ENCODE assay signal across 13 cellular contexts in the genomic region with DNA sequence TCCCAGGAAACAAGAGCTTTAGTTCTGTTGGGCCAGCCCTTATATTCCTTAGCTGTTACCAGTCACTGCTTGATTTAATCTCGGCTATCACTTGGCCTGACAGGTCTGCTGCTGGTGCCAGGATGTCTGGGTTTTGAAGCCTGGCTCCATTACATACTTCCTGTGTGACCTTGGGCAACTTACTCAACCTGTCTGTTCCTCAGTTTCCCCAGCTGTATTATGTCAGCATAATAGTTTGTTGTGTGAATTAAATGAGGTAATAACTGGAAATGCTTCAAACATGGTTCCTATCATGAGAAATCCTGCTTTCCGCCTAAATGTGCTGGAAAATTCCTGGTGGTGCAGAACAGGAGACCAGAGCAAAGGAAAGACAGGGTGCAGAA. TPM values are rescaled to one million over a fixed set of nuclear protein-coding genes. Genes with fewer than 3 reads are reported as not detected.
A peak's percentile ranks its signal among the peaks of the same experiment; 100 is the strongest.
DNase-seq lines count a peak whose midpoint lies in the region; ATAC-seq, FAIRE-seq and TF ChIP-seq lines count a peak whose summit lies in the region.
"Had no signal": no experiment of that assay in that cellular context is flagged by ENCODE, and none has a peak within 500 bp of the region (broad histone marks: within the 10 kb centered on the region; RNA-seq: fewer than 3 reads in every experiment).

No MANE protein-coding gene starts in this region.

- no peak for TF ChIP-seq POLR2A in HepG2 (IDR thresholded peaks at IDR 0.05; ENCODE audit: insufficient read depth in 1 of 2, low read depth in 2 of 2, low read length in 2 of 2)

- peaks cover 2 to 8% of the 10 kb centered on the region in 2 donors for H3K4me1 Mint-ChIP-seq in natural killer cell treated with Interleukin-12 subunit alpha and Interleukin-12 subunit beta and Interleukin-15 and Interleukin-18, amount 100 ng/mL, for 72 hours (ENCODE audit: low read depth in 2 of 2)
- H3K4me1 Mint-ChIP-seq in natural killer cell = peaks cover 7 to 12% of the 10 kb centered on the region in 2 donors

- H3K4me3 Mint-ChIP-seq in natural killer cell treated with Interleukin-12 subunit alpha and Interleukin-12 subunit beta and Interleukin-15 and Interleukin-18, amount 100 ng/mL, for 72 hours = no peak overlapping the region
- no peak overlapping the region for H3K4me3 Mint-ChIP-seq in natural killer cell

- H3K27ac ChIP-seq in HepG2 (ENCODE audit: extremely low read length, insufficient read depth, low read length) = peak overlapping the region; percentile 41
- H3K27ac ChIP-seq in upper lobe of right lung = no peak overlapping the region
- no peak overlapping the region for H3K27ac ChIP-seq in RWPE1

- CTCF ChIA-PET in HepG2 (lab: Yijun Ruan, JAX; ENCODE audit: low intra/inter-chr PET ratio, low total read pairs) = interaction anchor here (1.7 to 2.0 kb wide), 3 partner anchors 13 to 96 kb away, joined by 9 to 13 read pairs (median 9); a partner anchor contains a TSS
- CTCF ChIA-PET in RWPE1 (lab: Yijun Ruan, JAX) = interaction anchor here (0.6 to 1.4 kb wide), 6 partner anchors 8 to 211 kb away, joined by 3 to 7 read pairs (median 4); a partner anchor contains a TSS

- H3K9ac ChIP-seq in adipocyte (ENCODE audit: low read length) (peak overlapping the region; percentile 73), HepG2 (ENCODE audit: insufficient read depth, low read depth, low read length) (peak overlapping the region; percentile 23)

- H3K4me3 ChIP-seq in adipocyte (ENCODE audit: low read length) (peak overlapping the region; percentile 68), HepG2 (replicated peaks in 1 of 3; ENCODE audit: insufficient read depth in 1 of 3, low read depth in 2 of 3, low read length in 3 of 3) (0 out of 6 replicates have a peak overlapping the region, but pooled peaks of 1 of the 3 experiments have one; percentile 49), upper lobe of right lung (peak overlapping the region; percentile 31)
- H3K4me3 ChIP-seq: lung had no signal

- FAIRE-seq in HepG2 (lab: Jason Lieb, UNC) = peak; percentile 40

- H3K27me3 ChIP-seq in adipocyte (replicated peaks; ENCODE audit: control insufficient read depth, insufficient read depth, low read length) = peaks cover 38% of the 10 kb centered on the region
- peaks cover 4 to 12% of the 10 kb centered on the region in 2 experiments; a peak in 4 of 5 replicates for H3K27me3 ChIP-seq in HepG2 (ENCODE audit: control insufficient read depth in 1 of 2, insufficient read depth in 2 of 2, low read length in 2 of 2)
- H3K27me3 ChIP-seq in upper lobe of right lung = peaks cover 19% of the 10 kb centered on the region

- peaks cover 23 to 25% of the 10 kb centered on the region in 2 donors for H3K27me3 Mint-ChIP-seq in natural killer cell treated with Interleukin-12 subunit alpha and Interleukin-12 subunit beta and Interleukin-15 and Interleukin-18, amount 100 ng/mL, for 72 hours
- peaks cover 29 to 48% of the 10 kb centered on the region in 2 donors for H3K27me3 Mint-ChIP-seq in natural killer cell (ENCODE audit: low read depth in 2 of 2)

- no peak overlapping the region for H3K27ac Mint-ChIP-seq in natural killer cell treated with Interleukin-12 subunit alpha and Interleukin-12 subunit beta and Interleukin-15 and Interleukin-18, amount 100 ng/mL, for 72 hours
- no peak overlapping the region for H3K27ac Mint-ChIP-seq in natural killer cell
- H3K27ac Mint-ChIP-seq: T-helper 17 cell had no signal

- H3K4me1 ChIP-seq in adipocyte (ENCODE audit: control insufficient read depth, insufficient read depth, low read length) (peaks cover 14% of the 10 kb centered on the region), HepG2 (ENCODE audit: insufficient read depth, low read length) (peaks cover 15% of the 10 kb centered on the region), upper lobe of right lung (peaks cover 10% of the 10 kb centered on the region)

- no peaks in the 10 kb centered on the region for H3K36me3 ChIP-seq in adipocyte (ENCODE audit: control insufficient read depth, insufficient read depth, low read length, severe bottlenecking)
- H3K36me3 ChIP-seq in HepG2 (replicated peaks in 1 of 2; ENCODE audit: control insufficient read depth in 1 of 2, insufficient read depth in 2 of 2, low read length in 2 of 2) = no peaks in the 10 kb centered on the region
- H3K36me3 ChIP-seq in upper lobe of right lung = no peaks in the 10 kb centered on the region

- H3K36me3 Mint-ChIP-seq in natural killer cell treated with Interleukin-12 subunit alpha and Interleukin-12 subunit beta and Interleukin-15 and Interleukin-18, amount 100 ng/mL, for 72 hours = no peaks in the 10 kb centered on the region
- H3K36me3 Mint-ChIP-seq in natural killer cell = no peaks in the 10 kb centered on the region

- no peak for ATAC-seq in natural killer cell treated with Interleukin-12 subunit alpha and Interleukin-12 subunit beta and Interleukin-15 and Interleukin-18, amount 100 ng/mL, for 72 hours
- ATAC-seq in natural killer cell = no peak
- ATAC-seq in HepG2 = no peak
- ATAC-seq in upper lobe of right lung = no peak
- no peak for ATAC-seq in GM21529 (IDR thresholded peaks at IDR 0.05; ENCODE audit: unreplicated experiment)

- no peak for TF ChIP-seq RAD21 in HepG2 (CRISPR knock-in tag; IDR thresholded peaks at IDR 0.05)

- POLR2A ChIA-PET in HepG2 (lab: Yijun Ruan, JAX) (interaction anchor here (0.9 to 3.2 kb wide), 2 partner anchors 12 to 25 kb away, joined by 3 to 28 read pairs; no protein-coding TSS in a partner anchor), RWPE1 (lab: Yijun Ruan, JAX; ENCODE audit: low non-redundant PET) (no interaction called here)

- no peak for TF ChIP-seq CTCF in natural killer cell (IDR thresholded peaks at IDR 0.05)
- TF ChIP-seq CTCF in HepG2 (CRISPR knock-in tag; IDR thresholded peaks at IDR 0.05) = no peak
- TF ChIP-seq CTCF in upper lobe of right lung (IDR thresholded peaks at IDR 0.05) = no peak
- no peak for TF ChIP-seq CTCF in RWPE1 (conservative IDR thresholded peaks at IDR 0.05; ENCODE audit: low read depth)

- DNase-seq in natural killer cell treated with Interleukin-12 subunit alpha and Interleukin-12 subunit beta and Interleukin-15 and Interleukin-18, amount 100 ng/mL, for 72 hours (ENCODE audit: low spot score) = peak; percentile 5
- no peak for DNase-seq in natural killer cell
- DNase-seq in adipocyte (ENCODE audit: low read depth) = no peak
- no peak for DNase-seq in HepG2 (ENCODE audit: low spot score)
- DNase-seq in upper lobe of right lung = no peak
- no peak for DNase-seq in RWPE1 (ENCODE audit: low spot score)
- no peak for DNase-seq in GM19240 (ENCODE audit: insufficient read length, low spot score)

- H3K4me2 ChIP-seq in HepG2 (ENCODE audit: low read depth, low read length) = peak overlapping the region; percentile 77

- BruUV-seq in HepG2 (replicated peaks; lab: Mats Ljungman, UMichigan) = no TSS peak

- H4K20me1 ChIP-seq in HepG2 (ENCODE audit: insufficient read depth, low read length) = no peaks in the 10 kb centered on the region

- TF ChIP-seq EP300 in HepG2 (IDR thresholded peaks at IDR 0.05; ENCODE audit: low read depth in 2 of 2, low read length in 2 of 2) = no peak
- TF ChIP-seq EP300 in HepG2 (CRISPR knock-in tag; IDR thresholded peaks at IDR 0.05; ENCODE audit: borderline replicate concordance) = no peak

- 87% methylated on average over 2 of the region's 2 CpGs for WGBS in HepG2 (ENCODE audit: low lambda C conversion rate)

- no peaks in the 10 kb centered on the region for H3K79me2 ChIP-seq in HepG2 (ENCODE audit: insufficient read depth, low read length)

- H3K9me3 ChIP-seq in adipocyte (ENCODE audit: control insufficient read depth, low read length) (no peaks in the 10 kb centered on the region), HepG2 (ENCODE audit: low read length) (no peaks in the 10 kb centered on the region), upper lobe of right lung (no peaks in the 10 kb centered on the region)

- H3K9me3 Mint-ChIP-seq in natural killer cell treated with Interleukin-12 subunit alpha and Interleukin-12 subunit beta and Interleukin-15 and Interleukin-18, amount 100 ng/mL, for 72 hours = no peaks in the 10 kb centered on the region
- no peaks in the 10 kb centered on the region for H3K9me3 Mint-ChIP-seq in natural killer cell

- peak overlapping the region; percentile 29 for H2AFZ ChIP-seq in HepG2 (ENCODE audit: low read length)

- in situ Hi-C loops in HepG2 (cut with HindIII; ENCODE audit: extremely low pct_ligation_motif_present, low pct_unique_long_range_greater_than_20kb) = no loop called here

- intact Hi-C loops in natural killer cell (cut with micrococcal nuclease) (no loop called here), HepG2 (cut with micrococcal nuclease; ENCODE audit: unreplicated experiment) (loop anchor here (10.0 kb wide), 1 partner anchor 54 kb away; a partner anchor contains a TSS), upper lobe of right lung (cut with DNase I) (no loop called here)

RNA-seq across cellular contexts. Expression of a gene that starts 50.6 kb away (rescaled TPM):
- not detected for total RNA-seq in natural killer cell treated with Interleukin-12 subunit alpha and Interleukin-12 subunit beta and Interleukin-15 and Interleukin-18, amount 100 ng/mL, for 72 hours
- total RNA-seq in natural killer cell (not detected), HepG2 (2016; rRNA removed; fragmentation: Illumina TruSeq; extraction: Trizol) (not detected in 2 replicates), upper lobe of right lung (not detected)
- total RNA-seq in HepG2 (2016; cell fraction: cytosol; rRNA removed; fragmentation: Illumina TruSeq; extraction: Trizol; ENCODE audit: low read depth) = not detected in 2 replicates
- not detected in 2 replicates for total RNA-seq in HepG2 (2016; cell fraction: insoluble cytoplasmic fraction; rRNA removed; fragmentation: Illumina TruSeq; extraction: Trizol)
- not detected in 2 replicates for total RNA-seq in HepG2 (2016; cell fraction: membrane; rRNA removed; fragmentation: Illumina TruSeq; extraction: Trizol)
- not detected in 2 replicates for total RNA-seq in HepG2 (2016; cell fraction: nucleus; rRNA removed; fragmentation: Illumina TruSeq; extraction: Trizol)
- polyA plus RNA-seq in HepG2 (2011; rRNA removed) = 0.37 TPM in 1 of 2 replicates, not detected in the other
- polyA plus RNA-seq in HepG2 (2011; cell fraction: cytosol; rRNA removed) = not detected in 2 replicates
- not detected in 2 replicates for polyA plus RNA-seq in HepG2 (2011; cell fraction: nucleus; rRNA removed)
- not detected in 2 replicates for polyA plus RNA-seq in HepG2 (2012)
- polyA plus RNA-seq in HepG2 (2016; cell fraction: cytosol; fragmentation: Illumina TruSeq; extraction: Trizol; ENCODE audit: low read depth) = not detected in 2 replicates
- not detected in 2 replicates for polyA plus RNA-seq in HepG2 (2016; cell fraction: insoluble cytoplasmic fraction; fragmentation: Illumina TruSeq; extraction: Trizol; ENCODE audit: low read depth)
- not detected in 2 replicates for polyA plus RNA-seq in HepG2 (2016; cell fraction: membrane; fragmentation: Illumina TruSeq; extraction: Trizol; ENCODE audit: low read depth)
- not detected in 2 replicates for polyA plus RNA-seq in HepG2 (2016; cell fraction: nucleus; fragmentation: Illumina TruSeq; extraction: Trizol; ENCODE audit: insufficient read depth, low read depth)
- 0.78 TPM in 1 of 2 replicates, not detected in the other for polyA minus RNA-seq in HepG2 (2011; rRNA and poly(A)+ RNA removed; ENCODE audit: low replicate concordance)
- polyA minus RNA-seq in HepG2 (2011; cell fraction: cytosol; rRNA and poly(A)+ RNA removed) = not detected in 2 replicates
- polyA minus RNA-seq in HepG2 (2011; cell fraction: nucleus; rRNA and poly(A)+ RNA removed) = not detected in 2 replicates
- total RNA-seq: fibroblast of lung, H4, lung, sciatic nerve, T-helper 17 cell had no signal
- polyA plus RNA-seq: fibroblast of lung, lung had no signal

RNA-seq across cellular contexts. Expression of a gene that starts 54.1 kb away (rescaled TPM):
- under 1 TPM; 0.14 to 0.17 TPM for total RNA-seq in natural killer cell treated with Interleukin-12 subunit alpha and Interleukin-12 subunit beta and Interleukin-15 and Interleukin-18, amount 100 ng/mL, for 72 hours
- total RNA-seq in natural killer cell (1 to 10 TPM in 1 of 3 donors, under 1 TPM in 2; 0.14 to 1.3 (median 0.58) TPM), HepG2 (2016; rRNA removed; fragmentation: Illumina TruSeq; extraction: Trizol) (2.1 and 3.6 TPM in 2 replicates), upper lobe of right lung (5.1 TPM)
- total RNA-seq in HepG2 (2016; cell fraction: cytosol; rRNA removed; fragmentation: Illumina TruSeq; extraction: Trizol; ENCODE audit: low read depth) = 2.0 and 2.2 TPM in 2 replicates
- total RNA-seq in HepG2 (2016; cell fraction: insoluble cytoplasmic fraction; rRNA removed; fragmentation: Illumina TruSeq; extraction: Trizol) = 1.7 and 2.4 TPM in 2 replicates
- total RNA-seq in HepG2 (2016; cell fraction: membrane; rRNA removed; fragmentation: Illumina TruSeq; extraction: Trizol) = 2.1 and 2.3 TPM in 2 replicates
- 1.8 and 2.7 TPM in 2 replicates for total RNA-seq in HepG2 (2016; cell fraction: nucleus; rRNA removed; fragmentation: Illumina TruSeq; extraction: Trizol)
- polyA plus RNA-seq in HepG2 (2011; rRNA removed) = 2.8 and 3.3 TPM in 2 replicates
- polyA plus RNA-seq in HepG2 (2011; cell fraction: cytosol; rRNA removed) = 1.4 and 1.9 TPM in 2 replicates
- polyA plus RNA-seq in HepG2 (2011; cell fraction: nucleus; rRNA removed) = 3.1 and 3.6 TPM in 2 replicates
- 3.8 and 7.8 TPM in 2 replicates for polyA plus RNA-seq in HepG2 (2012)
- polyA plus RNA-seq in HepG2 (2016; cell fraction: cytosol; fragmentation: Illumina TruSeq; extraction: Trizol; ENCODE audit: low read depth) = 6.6 and 6.7 TPM in 2 replicates
- polyA plus RNA-seq in HepG2 (2016; cell fraction: insoluble cytoplasmic fraction; fragmentation: Illumina TruSeq; extraction: Trizol; ENCODE audit: low read depth) = 4.1 and 6.8 TPM in 2 replicates
- polyA plus RNA-seq in HepG2 (2016; cell fraction: membrane; fragmentation: Illumina TruSeq; extraction: Trizol; ENCODE audit: low read depth) = 4.0 and 5.5 TPM in 2 replicates
- polyA plus RNA-seq in HepG2 (2016; cell fraction: nucleus; fragmentation: Illumina TruSeq; extraction: Trizol; ENCODE audit: insufficient read depth, low read depth) = 3.8 and 5.1 TPM in 2 replicates
- 2.0 and 2.7 TPM in 2 replicates for polyA minus RNA-seq in HepG2 (2011; rRNA and poly(A)+ RNA removed; ENCODE audit: low replicate concordance)
- polyA minus RNA-seq in HepG2 (2011; cell fraction: cytosol; rRNA and poly(A)+ RNA removed) = 0.97 and 2.1 TPM in 2 replicates
- polyA minus RNA-seq in HepG2 (2011; cell fraction: nucleus; rRNA and poly(A)+ RNA removed) = 1.4 and 1.7 TPM in 2 replicates
